1 cellular context compared by ENCODE assay signal in the genomic region with DNA sequence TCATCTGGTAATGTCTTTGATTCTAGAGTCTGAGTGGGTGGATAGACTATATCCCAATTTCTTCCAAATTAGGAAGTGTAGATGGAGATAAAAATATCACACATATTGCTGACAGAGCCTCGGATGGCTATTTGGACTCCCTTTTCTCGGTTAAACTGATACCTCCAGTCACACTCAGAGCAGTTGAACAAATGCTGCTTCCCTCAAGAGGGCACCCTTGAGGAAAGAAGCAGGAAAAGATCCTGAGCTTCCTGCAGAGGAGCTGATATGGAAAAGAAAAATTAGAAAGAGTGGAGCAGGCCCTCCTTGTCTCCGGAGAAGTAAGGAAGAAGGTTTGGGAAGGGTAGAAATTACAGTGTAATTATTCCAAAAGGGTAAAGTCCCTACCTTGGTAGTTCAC.
TF ChIP-seq lines count a peak whose summit lies in the region.

No MANE protein-coding gene starts in this region.

TF ChIP-seq in SK-N-SH treated with all-trans-retinoic acid at 6 μM for 48 hours, 23 proteins besides CTCF, POLR2A, EP300 and RAD21 (continued from another document):
- TF ChIP-seq, protein P1, sequence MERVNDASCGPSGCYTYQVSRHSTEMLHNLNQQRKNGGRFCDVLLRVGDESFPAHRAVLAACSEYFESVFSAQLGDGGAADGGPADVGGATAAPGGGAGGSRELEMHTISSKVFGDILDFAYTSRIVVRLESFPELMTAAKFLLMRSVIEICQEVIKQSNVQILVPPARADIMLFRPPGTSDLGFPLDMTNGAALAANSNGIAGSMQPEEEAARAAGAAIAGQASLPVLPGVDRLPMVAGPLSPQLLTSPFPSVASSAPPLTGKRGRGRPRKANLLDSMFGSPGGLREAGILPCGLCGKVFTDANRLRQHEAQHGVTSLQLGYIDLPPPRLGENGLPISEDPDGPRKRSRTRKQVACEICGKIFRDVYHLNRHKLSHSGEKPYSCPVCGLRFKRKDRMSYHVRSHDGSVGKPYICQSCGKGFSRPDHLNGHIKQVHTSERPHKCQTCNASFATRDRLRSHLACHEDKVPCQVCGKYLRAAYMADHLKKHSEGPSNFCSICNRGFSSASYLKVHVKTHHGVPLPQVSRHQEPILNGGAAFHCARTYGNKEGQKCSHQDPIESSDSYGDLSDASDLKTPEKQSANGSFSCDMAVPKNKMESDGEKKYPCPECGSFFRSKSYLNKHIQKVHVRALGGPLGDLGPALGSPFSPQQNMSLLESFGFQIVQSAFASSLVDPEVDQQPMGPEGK (CRISPR knock-in tag; IDR thresholded peaks at IDR 0.05; ENCODE audit: borderline replicate concordance): no peak
